15 cellular contexts compared by ENCODE assay signal in genomic region chr16:20453633-20454032, GRCh38. TPM values are rescaled to one million over a fixed set of nuclear protein-coding genes. Genes with fewer than 3 reads are reported as not detected.
"Had no signal": no experiment of that assay in that cellular context is flagged by ENCODE, and none has a peak within 500 bp of the region (broad histone marks: within the 10 kb centered on the region; RNA-seq: fewer than 3 reads in every experiment).

No MANE protein-coding gene starts in this region.

RNA-seq across cellular contexts. Expression of gene ACSM2A, which starts 2.3 kb away (rescaled TPM):
- total RNA-seq: activated B cell treated with CpG ODN at 0.5 μM for 24 hours; activated CD4-positive, alpha-beta memory T cell treated with anti-CD3 and anti-CD28 coated beads for 36 hours; activated CD4-positive, alpha-beta memory T cell treated with anti-CD3 and anti-CD28 coated beads, Interleukin-2, amount 10 ng/mL, durations not matched to agents 7 days and 5 days; activated CD4-positive, alpha-beta T cell treated with anti-CD3 and anti-CD28 coated beads, Interleukin-2, amount 10 ng/mL, durations not matched to agents 24 days and 14 days; activated CD4-positive, alpha-beta T cell treated with anti-CD3 and anti-CD28 coated beads, Interleukin-2, amount 10 ng/mL, durations not matched to agents 7 days and 5 days; activated CD8-positive, alpha-beta memory T cell treated with anti-CD3 and anti-CD28 coated beads for 36 hours; activated CD8-positive, alpha-beta T cell treated with anti-CD3 and anti-CD28 coated beads for 36 hours; activated CD8-positive, alpha-beta T cell treated with anti-CD3 and anti-CD28 coated beads, Interleukin-2, amount 10 ng/mL, durations not matched to agents 7 days and 5 days; T-helper 1 cell treated with Interleukin-12 subunit alpha and Interleukin-12 subunit beta and Interleukin-4 antibody, amounts not matched to agents 30 ng/mL and 1 ng/mL, for 36 hours; T-helper 17 cell; T-helper 2 cell treated with Interferon-gamma antibody and Interleukin-4, amounts not matched to agents 100 ng/mL and 5 ng/mL, for 36 hours; WTC11 had no signal

RNA-seq across cellular contexts. Expression of gene ACSM5, which starts 44.3 kb away (rescaled TPM):
- total RNA-seq: activated B cell treated with CpG ODN at 0.5 μM for 24 hours; activated CD4-positive, alpha-beta memory T cell treated with anti-CD3 and anti-CD28 coated beads for 36 hours; activated CD4-positive, alpha-beta memory T cell treated with anti-CD3 and anti-CD28 coated beads, Interleukin-2, amount 10 ng/mL, durations not matched to agents 7 days and 5 days; activated CD4-positive, alpha-beta T cell treated with anti-CD3 and anti-CD28 coated beads for 36 hours; activated CD4-positive, alpha-beta T cell treated with anti-CD3 and anti-CD28 coated beads, Interleukin-2, amount 10 ng/mL, durations not matched to agents 24 days and 14 days; activated CD4-positive, alpha-beta T cell treated with anti-CD3 and anti-CD28 coated beads, Interleukin-2, amount 10 ng/mL, durations not matched to agents 7 days and 5 days; activated CD8-positive, alpha-beta memory T cell treated with anti-CD3 and anti-CD28 coated beads for 36 hours; activated CD8-positive, alpha-beta memory T cell treated with anti-CD3 and anti-CD28 coated beads, Interleukin-2, amount 10 ng/mL, durations not matched to agents 7 days and 5 days; activated CD8-positive, alpha-beta T cell treated with anti-CD3 and anti-CD28 coated beads for 36 hours; activated CD8-positive, alpha-beta T cell treated with anti-CD3 and anti-CD28 coated beads, Interleukin-2, amount 10 ng/mL, durations not matched to agents 7 days and 5 days; T-helper 1 cell treated with Interleukin-12 subunit alpha and Interleukin-12 subunit beta and Interleukin-4 antibody, amounts not matched to agents 30 ng/mL and 1 ng/mL, for 36 hours; T-helper 17 cell; T-helper 2 cell treated with Interferon-gamma antibody and Interleukin-4, amounts not matched to agents 100 ng/mL and 5 ng/mL, for 36 hours had no signal

RNA-seq across cellular contexts. Expression of gene PDILT, which starts 49.1 kb away (rescaled TPM):
- total RNA-seq: activated B cell treated with CpG ODN at 0.5 μM for 24 hours; activated CD4-positive, alpha-beta memory T cell treated with anti-CD3 and anti-CD28 coated beads for 36 hours; activated CD4-positive, alpha-beta memory T cell treated with anti-CD3 and anti-CD28 coated beads, Interleukin-2, amount 10 ng/mL, durations not matched to agents 7 days and 5 days; activated CD4-positive, alpha-beta T cell treated with anti-CD3 and anti-CD28 coated beads for 36 hours; activated CD4-positive, alpha-beta T cell treated with anti-CD3 and anti-CD28 coated beads, Interleukin-2, amount 10 ng/mL, durations not matched to agents 24 days and 14 days; activated CD4-positive, alpha-beta T cell treated with anti-CD3 and anti-CD28 coated beads, Interleukin-2, amount 10 ng/mL, durations not matched to agents 7 days and 5 days; activated CD8-positive, alpha-beta memory T cell treated with anti-CD3 and anti-CD28 coated beads for 36 hours; activated CD8-positive, alpha-beta memory T cell treated with anti-CD3 and anti-CD28 coated beads, Interleukin-2, amount 10 ng/mL, durations not matched to agents 7 days and 5 days; activated CD8-positive, alpha-beta T cell treated with anti-CD3 and anti-CD28 coated beads for 36 hours; activated CD8-positive, alpha-beta T cell treated with anti-CD3 and anti-CD28 coated beads, Interleukin-2, amount 10 ng/mL, durations not matched to agents 7 days and 5 days; T-cell; T-helper 1 cell treated with Interleukin-12 subunit alpha and Interleukin-12 subunit beta and Interleukin-4 antibody, amounts not matched to agents 30 ng/mL and 1 ng/mL, for 36 hours; T-helper 17 cell; T-helper 2 cell treated with Interferon-gamma antibody and Interleukin-4, amounts not matched to agents 100 ng/mL and 5 ng/mL, for 36 hours; WTC11 had no signal
